21 cellular contexts compared by ENCODE assay signal in the genomic region with DNA sequence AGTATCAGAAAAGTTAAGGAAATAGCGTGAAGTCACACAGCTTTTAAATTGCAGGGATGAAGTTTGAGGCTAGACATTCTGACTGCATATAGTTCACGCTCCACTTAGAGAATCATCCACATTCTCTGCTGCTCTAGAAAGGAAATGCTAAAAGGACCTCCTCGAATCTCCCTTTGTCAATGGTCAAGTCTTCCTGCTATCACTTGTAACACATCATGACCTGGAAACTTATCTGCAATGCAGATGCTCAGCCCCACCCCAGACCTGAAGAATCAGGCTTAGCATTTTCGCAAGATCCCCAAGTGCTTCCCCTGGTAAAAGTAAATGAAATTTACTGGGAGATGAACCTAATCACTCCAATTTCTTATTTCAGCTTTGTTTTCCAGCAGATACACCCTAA.
"Had no signal": no experiment of that assay in that cellular context is flagged by ENCODE, and none has a peak within 500 bp of the region (broad histone marks: within the 10 kb centered on the region; RNA-seq: fewer than 3 reads in every experiment).

No MANE protein-coding gene starts in this region.

- H3K27me3 Mint-ChIP-seq: effector memory CD8-positive, alpha-beta T cell; stimulated activated memory B cell treated with anti-CD40 and anti-IgM and Interleukin-4, amounts not matched to agents 10 μg/mL and 1 μg/mL and 100 μg/mL, for 72 hours had no signal

- H3K4me1 ChIP-seq: esophagus squamous epithelium, left lung, psoas muscle, sigmoid colon, tibial artery had no signal

- FAIRE-seq: islet of Langerhans had no signal

- H3K36me3 Mint-ChIP-seq: naive thymus-derived CD8-positive, alpha-beta T cell; stimulated activated memory B cell treated with anti-CD40 and anti-IgM and Interleukin-4, amounts not matched to agents 10 μg/mL and 1 μg/mL and 100 μg/mL, for 72 hours; type B pancreatic cell had no signal

- DNase-seq: cortex of kidney; effector memory CD8-positive, alpha-beta T cell; erythroblast; esophagus squamous epithelium; foreskin melanocyte; left cardiac atrium; left lung; naive thymus-derived CD8-positive, alpha-beta T cell; nephron progenitor cell; nucleus accumbens; psoas muscle; right cardiac atrium; sigmoid colon; stimulated activated CD4-positive, alpha-beta T cell treated with anti-CD3 and anti-CD28 coated beads, Interleukin-4, amount 100 ng/mL, for 4 hours; stimulated activated naive CD8-positive, alpha-beta T cell treated with anti-CD3 and anti-CD28 coated beads, Interleukin-15, Interleukin-2, amounts not matched to agents 100 U/mL and 50 U/mL, for 24 hours; substantia nigra; testis; tibial artery had no signal

- H3K36me3 ChIP-seq: esophagus squamous epithelium, left lung, sigmoid colon, tibial artery had no signal

- H3K27ac Mint-ChIP-seq: effector memory CD8-positive, alpha-beta T cell; naive thymus-derived CD8-positive, alpha-beta T cell; nephron progenitor cell; stimulated activated memory B cell treated with anti-CD40 and anti-IgM and Interleukin-4, amounts not matched to agents 10 μg/mL and 1 μg/mL and 100 μg/mL, for 72 hours; type B pancreatic cell had no signal

- H3K4me3 ChIP-seq: esophagus squamous epithelium, left lung, psoas muscle, sigmoid colon, testis, tibial artery had no signal

- H3K9me3 Mint-ChIP-seq: nephron progenitor cell; stimulated activated memory B cell treated with anti-CD40 and anti-IgM and Interleukin-4, amounts not matched to agents 10 μg/mL and 1 μg/mL and 100 μg/mL, for 72 hours; type B pancreatic cell had no signal

- H3K4me1 Mint-ChIP-seq: naive thymus-derived CD8-positive, alpha-beta T cell; stimulated activated memory B cell treated with anti-CD40 and anti-IgM and Interleukin-4, amounts not matched to agents 10 μg/mL and 1 μg/mL and 100 μg/mL, for 72 hours had no signal

- H3K27ac ChIP-seq: esophagus squamous epithelium, left lung, psoas muscle, sigmoid colon, testis, tibial artery had no signal

- ATAC-seq: effector memory CD8-positive, alpha-beta T cell; left cardiac atrium; left lung; naive thymus-derived CD8-positive, alpha-beta T cell; psoas muscle; right cardiac atrium; stimulated activated memory B cell treated with anti-CD40 and anti-IgM and Interleukin-4, amounts not matched to agents 10 μg/mL and 1 μg/mL and 100 μg/mL, for 72 hours; stimulated activated naive CD8-positive, alpha-beta T cell treated with anti-CD3 and anti-CD28 coated beads, Interleukin-15, Interleukin-2, amounts not matched to agents 100 U/mL and 50 U/mL, for 24 hours had no signal

- H3K9me3 ChIP-seq: left lung, psoas muscle, sigmoid colon, testis, tibial artery had no signal

- H3K27me3 ChIP-seq: esophagus squamous epithelium, left lung, sigmoid colon, testis, tibial artery had no signal

- H3K4me3 Mint-ChIP-seq: effector memory CD8-positive, alpha-beta T cell; naive thymus-derived CD8-positive, alpha-beta T cell; nephron progenitor cell; stimulated activated memory B cell treated with anti-CD40 and anti-IgM and Interleukin-4, amounts not matched to agents 10 μg/mL and 1 μg/mL and 100 μg/mL, for 72 hours; type B pancreatic cell had no signal
